Comparison of ENCODE assay signal across 8 cellular contexts in the genomic region with DNA sequence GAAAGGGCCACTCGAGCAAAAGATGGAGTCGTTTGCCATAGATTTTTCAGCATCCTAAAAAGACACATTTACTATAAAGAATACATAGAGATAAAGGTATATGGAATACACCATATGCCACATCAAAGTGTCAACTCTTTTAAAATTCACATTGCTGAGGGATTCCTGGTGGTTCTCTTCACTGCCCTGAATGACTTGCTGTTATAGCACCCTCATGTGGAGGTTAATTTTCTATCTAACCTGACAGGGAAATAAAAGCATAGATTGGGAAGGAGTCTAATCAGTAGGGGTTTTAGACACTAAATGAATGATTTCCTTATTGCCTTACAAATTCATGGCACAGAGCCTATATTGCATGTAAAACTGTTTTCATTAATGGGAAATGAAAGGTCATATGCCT. TPM values are rescaled to one million over a fixed set of nuclear protein-coding genes. Genes with fewer than 3 reads are reported as not detected.
DNase-seq lines count a peak whose midpoint lies in the region; ATAC-seq and TF ChIP-seq lines count a peak whose summit lies in the region.

No MANE protein-coding gene starts in this region.

- H3K36me3 ChIP-seq in mucosa of descending colon (ENCODE audit: low read depth) = no peaks in the 10 kb centered on the region

- H3K27ac ChIP-seq in VCaP = no peak overlapping the region

- peak; percentile 8 for DNase-seq in EH (ENCODE audit: low read depth)
- DNase-seq in memory B cell (ENCODE audit: low spot score in 2 of 2) = peak in 1 of 2 donors; percentile 5
- DNase-seq in natural killer cell treated with Interleukin-12 subunit alpha and Interleukin-12 subunit beta and Interleukin-15 and Interleukin-18, amount 100 ng/mL, for 72 hours (ENCODE audit: low spot score) = no peak
- DNase-seq in mucosa of descending colon = no peak
- DNase-seq in NCI-H524 treated with DMSO at 0.1 percent for 48 hours (lab: John Stamatoyannopoulos, UW) = no peak

- ATAC-seq in memory B cell (ENCODE audit: low read depth) (peak; percentile 42), mucosa of descending colon (no peak), GM21737 (IDR thresholded peaks at IDR 0.05; ENCODE audit: unreplicated experiment) (no peak)
- no peak for ATAC-seq in natural killer cell treated with Interleukin-12 subunit alpha and Interleukin-12 subunit beta and Interleukin-15 and Interleukin-18, amount 100 ng/mL, for 72 hours

- H3K27me3 Mint-ChIP-seq in memory B cell = peaks cover 5% of the 10 kb centered on the region
- H3K27me3 Mint-ChIP-seq in natural killer cell treated with Interleukin-12 subunit alpha and Interleukin-12 subunit beta and Interleukin-15 and Interleukin-18, amount 100 ng/mL, for 72 hours = peaks cover 7 to 14% of the 10 kb centered on the region in 2 donors

- no peaks in the 10 kb centered on the region for H3K4me1 Mint-ChIP-seq in memory B cell
- no peaks in the 10 kb centered on the region for H3K4me1 Mint-ChIP-seq in natural killer cell treated with Interleukin-12 subunit alpha and Interleukin-12 subunit beta and Interleukin-15 and Interleukin-18, amount 100 ng/mL, for 72 hours (ENCODE audit: low read depth in 2 of 2)

- no peaks in the 10 kb centered on the region for H3K9me3 ChIP-seq in mucosa of descending colon

- TF ChIP-seq CTCF in LNCAP (IDR thresholded peaks at IDR 0.05) (peak; percentile 46), VCaP (conservative IDR thresholded peaks at IDR 0.05) (peak; percentile 54), mucosa of descending colon (IDR thresholded peaks at IDR 0.05) (no peak)

- no peak overlapping the region for H3K27ac Mint-ChIP-seq in memory B cell
- H3K27ac Mint-ChIP-seq in natural killer cell treated with Interleukin-12 subunit alpha and Interleukin-12 subunit beta and Interleukin-15 and Interleukin-18, amount 100 ng/mL, for 72 hours = no peak overlapping the region

- no peak overlapping the region for H3K4me3 ChIP-seq in mucosa of descending colon

- no peaks in the 10 kb centered on the region for H3K9me3 Mint-ChIP-seq in memory B cell
- no peaks in the 10 kb centered on the region for H3K9me3 Mint-ChIP-seq in natural killer cell treated with Interleukin-12 subunit alpha and Interleukin-12 subunit beta and Interleukin-15 and Interleukin-18, amount 100 ng/mL, for 72 hours

- no peak overlapping the region for H3K4me3 Mint-ChIP-seq in memory B cell
- no peak overlapping the region for H3K4me3 Mint-ChIP-seq in natural killer cell treated with Interleukin-12 subunit alpha and Interleukin-12 subunit beta and Interleukin-15 and Interleukin-18, amount 100 ng/mL, for 72 hours

- H3K36me3 Mint-ChIP-seq in memory B cell = no peaks in the 10 kb centered on the region
- H3K36me3 Mint-ChIP-seq in natural killer cell treated with Interleukin-12 subunit alpha and Interleukin-12 subunit beta and Interleukin-15 and Interleukin-18, amount 100 ng/mL, for 72 hours = no peaks in the 10 kb centered on the region

- intact Hi-C loops in mucosa of descending colon (cut with DNase I, micrococcal nuclease) = no loop called here

- H3K4me1 ChIP-seq in mucosa of descending colon (ENCODE audit: low read depth) = no peaks in the 10 kb centered on the region

RNA-seq across cellular contexts. Expression of a gene that starts 25.9 kb away (rescaled TPM):
- under 1 TPM; 0.05 to 0.45 TPM for total RNA-seq in natural killer cell treated with Interleukin-12 subunit alpha and Interleukin-12 subunit beta and Interleukin-15 and Interleukin-18, amount 100 ng/mL, for 72 hours
- under 1 TPM; 0.02 to 0.47 (median 0.03) TPM for total RNA-seq in mucosa of descending colon
